ENCODE assay signal across 27 cellular contexts in genomic region chr20:29314294-29314693, GRCh38.
"Had no signal": no experiment of that assay in that cellular context is flagged by ENCODE, and none has a peak within 500 bp of the region (broad histone marks: within the 10 kb centered on the region; RNA-seq: fewer than 3 reads in every experiment).

No MANE protein-coding gene starts in this region.

- H3K27ac Mint-ChIP-seq: stimulated activated effector memory CD8-positive, alpha-beta T cell treated with anti-CD3 and anti-CD28 coated beads, Interleukin-12 subunit alpha, Interleukin-12 subunit beta, amount 100 ng/mL, for 72 hours; stimulated activated memory B cell treated with anti-CD40 and anti-IgM and Interleukin-4, amounts not matched to agents 10 μg/mL and 1 μg/mL and 100 μg/mL, for 72 hours; stimulated activated naive B cell treated with anti-CD40 and anti-IgM and Interleukin-4, amounts not matched to agents 10 μg/mL and 1 μg/mL and 100 μg/mL, for 72 hours; type B pancreatic cell had no signal

- DNase-seq: stimulated activated CD4-positive, alpha-beta T cell treated with anti-CD3 and anti-CD28 coated beads, Interleukin-2, amount 100 ng/mL, for 24 hours; stimulated activated CD4-positive, alpha-beta T cell treated with anti-CD3 and anti-CD28 coated beads, Interleukin-2, amount 100 ng/mL, for 48 hours; stimulated activated CD4-positive, alpha-beta T cell treated with anti-CD3 and anti-CD28 coated beads, Interleukin-4, amount 100 ng/mL, for 1 hour; stimulated activated CD4-positive, alpha-beta T cell treated with anti-CD3 and anti-CD28 coated beads, Interleukin-4, amount 100 ng/mL, for 24 hours; stimulated activated CD4-positive, alpha-beta T cell treated with anti-CD3 and anti-CD28 coated beads, Interleukin-4, amount 100 ng/mL, for 4 hours; stimulated activated CD8-positive, alpha-beta memory T cell treated with anti-CD3 and anti-CD28 coated beads, Interleukin-4, amount 100 ng/mL, for 48 hours; stimulated activated naive B cell treated with anti-CD40 and anti-IgM and Interleukin-4, amounts not matched to agents 10 μg/mL and 1 μg/mL and 100 μg/mL, for 72 hours; stimulated activated naive CD4-positive, alpha-beta T cell; stimulated activated naive CD4-positive, alpha-beta T cell treated with Interleukin-2 at 50 U/mL for 16 hours; stimulated activated naive CD8-positive, alpha-beta T cell treated with anti-CD3 and anti-CD28 coated beads, Interleukin-15, Interleukin-2, amounts not matched to agents 100 U/mL and 50 U/mL, for 24 hours; stomach; substantia nigra; testis; thyroid gland; tibial artery; transverse colon; trophoblast cell; upper lobe of left lung; upper lobe of right lung; uterus had no signal

- H3K4me3 ChIP-seq: stomach, suprapubic skin, testis, thoracic aorta, thyroid gland, tibial artery, tibial nerve, transverse colon, upper lobe of left lung, upper lobe of right lung, uterus, vagina had no signal

- H3K9me3 ChIP-seq: suprapubic skin, testis, thoracic aorta, thyroid gland, transverse colon, upper lobe of right lung, uterus, vagina had no signal

- H3K4me1 ChIP-seq: stomach, suprapubic skin, testis, thyroid gland, tibial artery, tibial nerve, transverse colon, upper lobe of left lung, upper lobe of right lung, uterus, vagina had no signal

- H3K27me3 Mint-ChIP-seq: stimulated activated memory B cell treated with anti-CD40 and anti-IgM and Interleukin-4, amounts not matched to agents 10 μg/mL and 1 μg/mL and 100 μg/mL, for 72 hours; type B pancreatic cell had no signal

- H3K4me1 Mint-ChIP-seq: stimulated activated effector memory CD8-positive, alpha-beta T cell treated with anti-CD3 and anti-CD28 coated beads, Interleukin-12 subunit alpha, Interleukin-12 subunit beta, amount 100 ng/mL, for 72 hours; stimulated activated memory B cell treated with anti-CD40 and anti-IgM and Interleukin-4, amounts not matched to agents 10 μg/mL and 1 μg/mL and 100 μg/mL, for 72 hours; stimulated activated naive B cell treated with anti-CD40 and anti-IgM and Interleukin-4, amounts not matched to agents 10 μg/mL and 1 μg/mL and 100 μg/mL, for 72 hours had no signal

- H3K27ac ChIP-seq: stomach, suprapubic skin, testis, thoracic aorta, thyroid gland, tibial artery, tibial nerve, transverse colon, upper lobe of left lung, upper lobe of right lung, uterus, vagina had no signal

- ATAC-seq: stimulated activated effector memory CD8-positive, alpha-beta T cell treated with anti-CD3 and anti-CD28 coated beads, Interleukin-12 subunit alpha, Interleukin-12 subunit beta, amount 100 ng/mL, for 72 hours; stimulated activated memory B cell treated with anti-CD40 and anti-IgM and Interleukin-4, amounts not matched to agents 10 μg/mL and 1 μg/mL and 100 μg/mL, for 72 hours; stimulated activated naive B cell treated with anti-CD40 and anti-IgM and Interleukin-4, amounts not matched to agents 10 μg/mL and 1 μg/mL and 100 μg/mL, for 72 hours; stimulated activated naive CD8-positive, alpha-beta T cell treated with anti-CD3 and anti-CD28 coated beads, Interleukin-15, Interleukin-2, amounts not matched to agents 100 U/mL and 50 U/mL, for 24 hours; upper lobe of right lung had no signal

- H3K27me3 ChIP-seq: testis, thyroid gland, tibial nerve, upper lobe of left lung, upper lobe of right lung, uterus, vagina had no signal

- H3K36me3 ChIP-seq: stomach, suprapubic skin, thoracic aorta, thyroid gland, tibial artery, tibial nerve, transverse colon, upper lobe of left lung, upper lobe of right lung, uterus, vagina had no signal

- H3K36me3 Mint-ChIP-seq: stimulated activated effector memory CD8-positive, alpha-beta T cell treated with anti-CD3 and anti-CD28 coated beads, Interleukin-12 subunit alpha, Interleukin-12 subunit beta, amount 100 ng/mL, for 72 hours; type B pancreatic cell had no signal

- H3K4me3 Mint-ChIP-seq: stimulated activated effector memory CD8-positive, alpha-beta T cell treated with anti-CD3 and anti-CD28 coated beads, Interleukin-12 subunit alpha, Interleukin-12 subunit beta, amount 100 ng/mL, for 72 hours; stimulated activated memory B cell treated with anti-CD40 and anti-IgM and Interleukin-4, amounts not matched to agents 10 μg/mL and 1 μg/mL and 100 μg/mL, for 72 hours; stimulated activated naive B cell treated with anti-CD40 and anti-IgM and Interleukin-4, amounts not matched to agents 10 μg/mL and 1 μg/mL and 100 μg/mL, for 72 hours; type B pancreatic cell had no signal
